8 cellular contexts compared by ENCODE assay signal in genomic region chr3:52053307-52054304, GRCh38. TPM values are rescaled to one million over a fixed set of nuclear protein-coding genes. Genes with fewer than 3 reads are reported as not detected.
DNase-seq lines count a peak whose midpoint lies in the region; ATAC-seq and TF ChIP-seq lines count a peak whose summit lies in the region.

No MANE protein-coding gene starts in this region.

- no peaks in the 10 kb centered on the region for H3K9me3 Mint-ChIP-seq in brain

- H3K4me3 Mint-ChIP-seq in brain = peak overlapping the region; percentile 77 to 93 (median 87)

- peak overlapping the region in 4 of 5 experiments; percentile 66 to 92 (median 72) for H3K27ac Mint-ChIP-seq in brain

- H3K27me3 ChIP-seq in lower lobe of right lung (ENCODE audit: low read depth) = no peaks in the 10 kb centered on the region

- no peaks in the 10 kb centered on the region for H3K27me3 Mint-ChIP-seq in brain

- TF ChIP-seq CTCF in brain (conservative IDR thresholded peaks at IDR 0.05) (no peak), lower lobe of right lung (IDR thresholded peaks at IDR 0.05) (peak; percentile 9)

- CTCF ChIA-PET in HEK293T (lab: Yijun Ruan, JAX) = interaction anchor here (0.8 to 2.9 kb wide), 7 partner anchors 9 to 112 kb away, joined by 3 to 31 read pairs (median 3); partner anchors contain the start of gene RRP9

- DNase-seq in GDM1 (lab: John Stamatoyannopoulos, UW) (peak; percentile 67), RPMI7951 (ENCODE audit: low read depth) (peak; percentile 35), lower lobe of right lung (peak; percentile 57), retina (no peak), HEK293T (ENCODE audit: extremely low spot score) (no peak)
- DNase-seq in stimulated activated CD8-positive, alpha-beta memory T cell treated with anti-CD3 and anti-CD28 coated beads, Interleukin-4, amount 100 ng/mL, for 48 hours = peak; percentile 64

- intact Hi-C loops in lower lobe of right lung (cut with DNase I) = no loop called here

- POLR2A ChIA-PET in HEK293T (lab: Yijun Ruan, JAX) = interaction anchor here (0.7 to 1.4 kb wide), 8 partner anchors 12 to 101 kb away, joined by 3 to 6 read pairs (median 4); partner anchors contain the start of genes POC1A and RPL29

- peaks cover 52% of the 10 kb centered on the region for H3K36me3 ChIP-seq in lower lobe of right lung

- peak overlapping the region; percentile 78 for H3K4me3 ChIP-seq in lower lobe of right lung

- ATAC-seq in lower lobe of right lung (peak in 1 of 2 donors; percentile 3), HG02970 (IDR thresholded peaks at IDR 0.05; ENCODE audit: low FRiP score, unreplicated experiment) (no peak)

- peaks cover 25% of the 10 kb centered on the region for H3K36me3 Mint-ChIP-seq in brain

- peak overlapping the region; percentile 83 for H3K27ac ChIP-seq in lower lobe of right lung

- peaks cover 67% of the 10 kb centered on the region for H3K4me1 ChIP-seq in lower lobe of right lung

- H3K9me3 ChIP-seq in lower lobe of right lung = no peaks in the 10 kb centered on the region

- H3K4me1 Mint-ChIP-seq in brain = peaks cover 44% of the 10 kb centered on the region

TF ChIP-seq in HEK293T, 16 proteins besides CTCF, POLR2A, EP300 and RAD21:
- no peak for TF ChIP-seq ARNT (IDR thresholded peaks at IDR 0.05)
- TF ChIP-seq LEF1 (IDR thresholded peaks at IDR 0.05; ENCODE audit: borderline replicate concordance) = no peak
- TF ChIP-seq L3MBTL2 (conservative IDR thresholded peaks at IDR 0.05) = no peak

RNA-seq across cellular contexts. Expression of gene DUSP7, which starts 2.8 kb away (rescaled TPM):
- 16.9 and 18.5 TPM in 2 replicates for total RNA-seq in RPMI7951 (2014; rRNA removed; shearing (Covaris generic))
- 15.2 TPM for polyA plus RNA-seq in brain (ENCODE audit: insufficient read depth, low read depth, low replicate concordance)
- 28.8 TPM for total RNA-seq in lower lobe of right lung

RNA-seq across cellular contexts. Expression of gene RPL29, which starts 57.9 kb away (rescaled TPM):
- total RNA-seq in RPMI7951 (2014; rRNA removed; shearing (Covaris generic)) = 1,313 and 1,434 TPM in 2 replicates
- polyA plus RNA-seq in brain (ENCODE audit: insufficient read depth, low read depth, low replicate concordance) = 1,543 TPM
- 765 TPM for total RNA-seq in lower lobe of right lung

Comparison
In these comparisons a context has a peak if more than half of its experiments do, and no peak if none do; other contexts are left out.
1. DNase-seq: peak in GDM1 (single experiment), RPMI7951 (single experiment), lower lobe of right lung (single experiment) and stimulated activated CD8-positive, alpha-beta memory T cell treated with anti-CD3 and anti-CD28 coated beads, Interleukin-4, amount 100 ng/mL, for 48 hours (single experiment); none in retina (single experiment) and HEK293T (single experiment).